In genomic region chr10:126586878-126587277, GRCh38 we compare ENCODE assay signal across 7 cellular contexts.
"Had no signal": no experiment of that assay in that cellular context is flagged by ENCODE, and none has a peak within 500 bp of the region (broad histone marks: within the 10 kb centered on the region; RNA-seq: fewer than 3 reads in every experiment).

No MANE protein-coding gene starts in this region.

- ATAC-seq: K562 had no signal

- FAIRE-seq: HTR-8/SVneo, K562 had no signal

- H3K27ac ChIP-seq: HL-60 had no signal

- H3K4me3 ChIP-seq: K562 had no signal

- H3K36me3 Mint-ChIP-seq: IgD-negative memory B cell had no signal

- H3K27ac Mint-ChIP-seq: IgD-negative memory B cell had no signal

- DNase-seq: IMR-90, KBM-7, KG1 had no signal

- H3K4me3 Mint-ChIP-seq: IgD-negative memory B cell had no signal
